ENCODE assay signal across 11 cellular contexts in genomic region chr7:90892213-90892612, GRCh38.
DNase-seq lines count a peak whose midpoint lies in the region; ATAC-seq, FAIRE-seq and TF ChIP-seq lines count a peak whose summit lies in the region.
"Had no signal": no experiment of that assay in that cellular context is flagged by ENCODE, and none has a peak within 500 bp of the region (broad histone marks: within the 10 kb centered on the region; RNA-seq: fewer than 3 reads in every experiment).

No MANE protein-coding gene starts in this region.

- H3K4me2 ChIP-seq in endothelial cell of umbilical vein (ENCODE audit: insufficient read depth, low read length) = no peak overlapping the region

- DNase-seq in endothelial cell of umbilical vein (ENCODE audit: low read depth, low spot score) (no peak), colonic mucosa (no peak), glomerular visceral epithelial cell (ENCODE audit: extremely low spot score) (no peak), chondrocyte (ENCODE audit: low spot score) (no peak), NOMO-1 (lab: John Stamatoyannopoulos, UW; ENCODE audit: unreplicated experiment in 2 of 2) (no peak)

- H3K27me3 Mint-ChIP-seq in chondrocyte (ENCODE audit: low read depth) = no peaks in the 10 kb centered on the region

- H3K4me3 ChIP-seq in endothelial cell of umbilical vein (replicated peaks in 1 of 3; ENCODE audit: insufficient read depth in 1 of 3, low read depth in 1 of 3, low read length in 3 of 3) (no peak overlapping the region), colonic mucosa (no peak overlapping the region)

- POLR2A ChIA-PET in endothelial cell of umbilical vein (lab: Charles Lee) = no interaction called here

- no peak overlapping the region for H3K4me3 Mint-ChIP-seq in chondrocyte (ENCODE audit: unreplicated experiment)
- H3K4me3 Mint-ChIP-seq: CD14-positive monocyte had no signal

- ATAC-seq in GM18505 (IDR thresholded peaks at IDR 0.05; ENCODE audit: unreplicated experiment) (peak; percentile 73), GM21515 (IDR thresholded peaks at IDR 0.05; ENCODE audit: unreplicated experiment) (peak; percentile 76), HG03159 (IDR thresholded peaks at IDR 0.05; ENCODE audit: unreplicated experiment) (peak; percentile 72)
- ATAC-seq: HepG2 had no signal

- no peaks in the 10 kb centered on the region for H3K9me1 ChIP-seq in endothelial cell of umbilical vein (replicated peaks; ENCODE audit: control insufficient read depth, extremely low read depth, insufficient read depth, low read length)

- H3K27ac ChIP-seq in endothelial cell of umbilical vein (ENCODE audit: insufficient read depth, low read depth, low read length) (no peak overlapping the region), colonic mucosa (no peak overlapping the region)

- CTCF ChIA-PET in endothelial cell of umbilical vein (lab: Charles Lee) = no interaction called here

- H3K36me3 Mint-ChIP-seq in chondrocyte (ENCODE audit: low read depth) = no peaks in the 10 kb centered on the region
- H3K36me3 Mint-ChIP-seq: CD14-positive monocyte had no signal

- H3K27me3 ChIP-seq in endothelial cell of umbilical vein (ENCODE audit: control insufficient read depth in 2 of 2, insufficient read depth in 2 of 2, low read length in 2 of 2) (no peaks in the 10 kb centered on the region), colonic mucosa (no peaks in the 10 kb centered on the region)

- no peaks in the 10 kb centered on the region for H3K4me1 ChIP-seq in endothelial cell of umbilical vein (ENCODE audit: control insufficient read depth, extremely low read depth, insufficient read depth, low read length)
- H3K4me1 ChIP-seq in colonic mucosa = no peaks in the 10 kb centered on the region

- dilution Hi-C loops in endothelial cell of umbilical vein (cut with MboI; ENCODE audit: extremely low pct_ligation_motif_present, low sequenced_read_pairs) = no loop called here

- no peak for TF ChIP-seq CTCF in endothelial cell of umbilical vein (IDR thresholded peaks at IDR 0.05; ENCODE audit: extremely low read depth in 1 of 2, insufficient read depth in 1 of 2, low read depth in 1 of 2, low read length in 2 of 2)
- no peak for TF ChIP-seq CTCF in colonic mucosa (IDR thresholded peaks at IDR 0.05)
- TF ChIP-seq CTCF in chondrocyte (IDR thresholded peaks at IDR 0.05) = no peak

- H3K27ac Mint-ChIP-seq in chondrocyte (ENCODE audit: unreplicated experiment) = no peak overlapping the region

- FAIRE-seq in endothelial cell of umbilical vein (lab: Jason Lieb, UNC) = no peak
- FAIRE-seq: GM18507, HepG2 had no signal

- H3K9me3 ChIP-seq in endothelial cell of umbilical vein (replicated peaks; ENCODE audit: control insufficient read depth, insufficient read depth, low read length) = no peaks in the 10 kb centered on the region
- no peaks in the 10 kb centered on the region for H3K9me3 ChIP-seq in colonic mucosa

- no peaks in the 10 kb centered on the region for H4K20me1 ChIP-seq in endothelial cell of umbilical vein (replicated peaks; ENCODE audit: control insufficient read depth, extremely low read depth, insufficient read depth, low read length)

- H3K9me3 Mint-ChIP-seq in chondrocyte (ENCODE audit: low read depth) = no peaks in the 10 kb centered on the region

- no peak overlapping the region for H2AFZ ChIP-seq in endothelial cell of umbilical vein (ENCODE audit: low read depth, low read length)

- H3K36me3 ChIP-seq in endothelial cell of umbilical vein (ENCODE audit: control insufficient read depth in 2 of 2, extremely low read depth in 1 of 2, insufficient read depth in 2 of 2, low read length in 2 of 2) = no peaks in the 10 kb centered on the region
- no peaks in the 10 kb centered on the region for H3K36me3 ChIP-seq in colonic mucosa

- BruUV-seq in endothelial cell of umbilical vein (replicated peaks; lab: Mats Ljungman, UMichigan) = no TSS peak

- peaks cover 26% of the 10 kb centered on the region for H3K4me1 Mint-ChIP-seq in chondrocyte (ENCODE audit: low read depth)
- H3K4me1 Mint-ChIP-seq: CD14-positive monocyte had no signal

- TF ChIP-seq POLR2A in GM18505 (IDR thresholded peaks at IDR 0.05; ENCODE audit: borderline replicate concordance, extremely low read depth, insufficient read depth, insufficient read length) = no peak
- no peak for TF ChIP-seq POLR2A in endothelial cell of umbilical vein (IDR thresholded peaks at IDR 0.05; ENCODE audit: low read depth, low read length)

- H3K79me2 ChIP-seq in endothelial cell of umbilical vein (ENCODE audit: control insufficient read depth, insufficient read depth, low read length) = no peaks in the 10 kb centered on the region

- intact Hi-C loops in endothelial cell of umbilical vein (cut with micrococcal nuclease) (no loop called here), colonic mucosa (cut with DNase I) (no loop called here)

- H3K9ac ChIP-seq in endothelial cell of umbilical vein (replicated peaks; ENCODE audit: extremely low read depth, insufficient read depth, low read length) = no peak overlapping the region
- no peak overlapping the region for H3K9ac ChIP-seq in colonic mucosa (ENCODE audit: low read depth in 2 of 2, low read length in 2 of 2)

TF ChIP-seq in endothelial cell of umbilical vein, 7 proteins besides CTCF, POLR2A, EP300 and RAD21:
- TF ChIP-seq GATA2 (IDR thresholded peaks at IDR 0.05; ENCODE audit: insufficient read depth, insufficient read length, low read depth, low read length) (no peak), MAX (IDR thresholded peaks at IDR 0.05; ENCODE audit: insufficient read depth, insufficient read length) (no peak), FOS (IDR thresholded peaks at IDR 0.05; ENCODE audit: borderline replicate concordance, insufficient read depth, low read length) (peak; percentile 7)
TF ChIP-seq in endothelial cell of umbilical vein: peak in this region for 1.
